ENCODE assay signal across 1 cellular context in genomic region chr2:138081225-138082073, GRCh38.
A peak's percentile ranks its signal among the peaks of the same experiment; 100 is the strongest.
TF ChIP-seq lines count a peak whose summit lies in the region.

No MANE protein-coding gene starts in this region.

TF ChIP-seq in HepG2, 621 proteins besides CTCF, POLR2A, EP300 and RAD21 (continued from another document and continues in another):
- TF ChIP-seq, protein P1, sequence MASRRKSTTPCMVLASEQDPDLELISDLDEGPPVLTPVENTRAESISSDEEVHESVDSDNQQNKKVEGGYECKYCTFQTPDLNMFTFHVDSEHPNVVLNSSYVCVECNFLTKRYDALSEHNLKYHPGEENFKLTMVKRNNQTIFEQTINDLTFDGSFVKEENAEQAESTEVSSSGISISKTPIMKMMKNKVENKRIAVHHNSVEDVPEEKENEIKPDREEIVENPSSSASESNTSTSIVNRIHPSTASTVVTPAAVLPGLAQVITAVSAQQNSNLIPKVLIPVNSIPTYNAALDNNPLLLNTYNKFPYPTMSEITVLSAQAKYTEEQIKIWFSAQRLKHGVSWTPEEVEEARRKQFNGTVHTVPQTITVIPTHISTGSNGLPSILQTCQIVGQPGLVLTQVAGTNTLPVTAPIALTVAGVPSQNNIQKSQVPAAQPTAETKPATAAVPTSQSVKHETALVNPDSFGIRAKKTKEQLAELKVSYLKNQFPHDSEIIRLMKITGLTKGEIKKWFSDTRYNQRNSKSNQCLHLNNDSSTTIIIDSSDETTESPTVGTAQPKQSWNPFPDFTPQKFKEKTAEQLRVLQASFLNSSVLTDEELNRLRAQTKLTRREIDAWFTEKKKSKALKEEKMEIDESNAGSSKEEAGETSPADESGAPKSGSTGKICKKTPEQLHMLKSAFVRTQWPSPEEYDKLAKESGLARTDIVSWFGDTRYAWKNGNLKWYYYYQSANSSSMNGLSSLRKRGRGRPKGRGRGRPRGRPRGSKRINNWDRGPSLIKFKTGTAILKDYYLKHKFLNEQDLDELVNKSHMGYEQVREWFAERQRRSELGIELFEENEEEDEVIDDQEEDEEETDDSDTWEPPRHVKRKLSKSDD (CRISPR knock-in tag; IDR thresholded peaks at IDR 0.05; ENCODE audit: low read depth), result no peak
- TF ChIP-seq, protein P2, sequence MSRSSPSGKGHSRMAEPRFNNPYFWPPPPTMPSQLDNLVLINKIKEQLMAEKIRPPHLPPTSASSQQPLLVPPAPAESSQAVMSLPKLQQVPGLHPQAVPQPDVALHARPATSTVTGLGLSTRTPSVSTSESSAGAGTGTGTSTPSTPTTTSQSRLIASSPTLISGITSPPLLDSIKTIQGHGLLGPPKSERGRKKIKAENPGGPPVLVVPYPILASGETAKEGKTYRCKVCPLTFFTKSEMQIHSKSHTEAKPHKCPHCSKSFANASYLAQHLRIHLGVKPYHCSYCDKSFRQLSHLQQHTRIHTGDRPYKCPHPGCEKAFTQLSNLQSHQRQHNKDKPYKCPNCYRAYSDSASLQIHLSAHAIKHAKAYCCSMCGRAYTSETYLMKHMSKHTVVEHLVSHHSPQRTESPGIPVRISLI (CRISPR knock-in tag; IDR thresholded peaks at IDR 0.05; ENCODE audit: borderline replicate concordance), result peak; percentile 92
- TF ChIP-seq CENPBD1 (CRISPR knock-in tag; IDR thresholded peaks at IDR 0.05; ENCODE audit: borderline replicate concordance, low read depth) (no peak), ELF3 (CRISPR knock-in tag; IDR thresholded peaks at IDR 0.05) (no peak), ZNF609 (CRISPR knock-in tag; IDR thresholded peaks at IDR 0.05; ENCODE audit: borderline replicate concordance) (no peak), MED1 (CRISPR knock-in tag; IDR thresholded peaks at IDR 0.05) (peak; percentile 50; the same call in 1 of the 2 replicates), ZGPAT (CRISPR knock-in tag; IDR thresholded peaks at IDR 0.05) (peak; percentile 33; the same call in 1 of the 2 replicates), GATAD2A (CRISPR knock-in tag; IDR thresholded peaks at IDR 0.05) (peak; percentile 45; the same call in 1 of the 2 replicates), ZNF660 (CRISPR knock-in tag; IDR thresholded peaks at IDR 0.05; ENCODE audit: borderline replicate concordance, low read depth) (no peak), STAT6 (CRISPR knock-in tag; IDR thresholded peaks at IDR 0.05; ENCODE audit: borderline replicate concordance) (0 out of 2 replicates have a peak, but pooled peaks have one; percentile 86), RFXANK (CRISPR knock-in tag; IDR thresholded peaks at IDR 0.05) (no peak), ZNF547 (CRISPR knock-in tag; IDR thresholded peaks at IDR 0.05) (no peak), PHF20 (CRISPR knock-in tag; IDR thresholded peaks at IDR 0.05) (no peak), NFIC (IDR thresholded peaks at IDR 0.05; ENCODE audit: low read length) (peak; percentile 62; the same call in 1 of the 2 replicates), ZNF24 (IDR thresholded peaks at IDR 0.05) (no peak), SOX6 (IDR thresholded peaks at IDR 0.05) (no peak), SOX6 (CRISPR knock-in tag; IDR thresholded peaks at IDR 0.05) (peak; percentile 58; the same call in 1 of the 2 replicates), NKX3-1 (CRISPR knock-in tag; IDR thresholded peaks at IDR 0.05) (no peak), ZFP62 (CRISPR knock-in tag; IDR thresholded peaks at IDR 0.05) (no peak), GFI1 (CRISPR knock-in tag; IDR thresholded peaks at IDR 0.05; ENCODE audit: borderline replicate concordance) (peak; percentile 61; the same call in 1 of the 2 replicates), THAP9 (CRISPR knock-in tag; IDR thresholded peaks at IDR 0.05; ENCODE audit: borderline replicate concordance) (no peak), ARID3A (IDR thresholded peaks at IDR 0.05; ENCODE audit: low read depth, low read length) (peak; percentile 83), ZNF746 (CRISPR knock-in tag; IDR thresholded peaks at IDR 0.05) (no peak), ZNF180 (CRISPR knock-in tag; IDR thresholded peaks at IDR 0.05; ENCODE audit: borderline replicate concordance, low read depth) (no peak), ARHGAP35 (CRISPR knock-in tag; IDR thresholded peaks at IDR 0.05; ENCODE audit: borderline replicate concordance) (no peak), TEAD2 (CRISPR knock-in tag; IDR thresholded peaks at IDR 0.05) (no peak), BRCA1 (CRISPR knock-in tag; IDR thresholded peaks at IDR 0.05) (no peak)
- TF ChIP-seq, protein P3, sequence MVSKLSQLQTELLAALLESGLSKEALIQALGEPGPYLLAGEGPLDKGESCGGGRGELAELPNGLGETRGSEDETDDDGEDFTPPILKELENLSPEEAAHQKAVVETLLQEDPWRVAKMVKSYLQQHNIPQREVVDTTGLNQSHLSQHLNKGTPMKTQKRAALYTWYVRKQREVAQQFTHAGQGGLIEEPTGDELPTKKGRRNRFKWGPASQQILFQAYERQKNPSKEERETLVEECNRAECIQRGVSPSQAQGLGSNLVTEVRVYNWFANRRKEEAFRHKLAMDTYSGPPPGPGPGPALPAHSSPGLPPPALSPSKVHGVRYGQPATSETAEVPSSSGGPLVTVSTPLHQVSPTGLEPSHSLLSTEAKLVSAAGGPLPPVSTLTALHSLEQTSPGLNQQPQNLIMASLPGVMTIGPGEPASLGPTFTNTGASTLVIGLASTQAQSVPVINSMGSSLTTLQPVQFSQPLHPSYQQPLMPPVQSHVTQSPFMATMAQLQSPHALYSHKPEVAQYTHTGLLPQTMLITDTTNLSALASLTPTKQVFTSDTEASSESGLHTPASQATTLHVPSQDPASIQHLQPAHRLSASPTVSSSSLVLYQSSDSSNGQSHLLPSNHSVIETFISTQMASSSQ (IDR thresholded peaks at IDR 0.05; ENCODE audit: low read depth), result peak; percentile 90
- TF ChIP-seq, protein P3 (CRISPR knock-in tag; IDR thresholded peaks at IDR 0.05; ENCODE audit: borderline replicate concordance), result peak; percentile 86; the same call in 1 of the 2 replicates
- TF ChIP-seq, protein P4, sequence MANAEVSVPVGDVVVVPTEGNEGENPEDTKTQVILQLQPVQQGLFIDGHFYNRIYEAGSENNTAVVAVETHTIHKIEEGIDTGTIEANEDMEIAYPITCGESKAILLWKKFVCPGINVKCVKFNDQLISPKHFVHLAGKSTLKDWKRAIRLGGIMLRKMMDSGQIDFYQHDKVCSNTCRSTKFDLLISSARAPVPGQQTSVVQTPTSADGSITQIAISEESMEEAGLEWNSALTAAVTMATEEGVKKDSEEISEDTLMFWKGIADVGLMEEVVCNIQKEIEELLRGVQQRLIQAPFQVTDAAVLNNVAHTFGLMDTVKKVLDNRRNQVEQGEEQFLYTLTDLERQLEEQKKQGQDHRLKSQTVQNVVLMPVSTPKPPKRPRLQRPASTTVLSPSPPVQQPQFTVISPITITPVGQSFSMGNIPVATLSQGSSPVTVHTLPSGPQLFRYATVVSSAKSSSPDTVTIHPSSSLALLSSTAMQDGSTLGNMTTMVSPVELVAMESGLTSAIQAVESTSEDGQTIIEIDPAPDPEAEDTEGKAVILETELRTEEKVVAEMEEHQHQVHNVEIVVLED (CRISPR knock-in tag; IDR thresholded peaks at IDR 0.05; ENCODE audit: borderline replicate concordance), result no peak
